In the genomic region with DNA sequence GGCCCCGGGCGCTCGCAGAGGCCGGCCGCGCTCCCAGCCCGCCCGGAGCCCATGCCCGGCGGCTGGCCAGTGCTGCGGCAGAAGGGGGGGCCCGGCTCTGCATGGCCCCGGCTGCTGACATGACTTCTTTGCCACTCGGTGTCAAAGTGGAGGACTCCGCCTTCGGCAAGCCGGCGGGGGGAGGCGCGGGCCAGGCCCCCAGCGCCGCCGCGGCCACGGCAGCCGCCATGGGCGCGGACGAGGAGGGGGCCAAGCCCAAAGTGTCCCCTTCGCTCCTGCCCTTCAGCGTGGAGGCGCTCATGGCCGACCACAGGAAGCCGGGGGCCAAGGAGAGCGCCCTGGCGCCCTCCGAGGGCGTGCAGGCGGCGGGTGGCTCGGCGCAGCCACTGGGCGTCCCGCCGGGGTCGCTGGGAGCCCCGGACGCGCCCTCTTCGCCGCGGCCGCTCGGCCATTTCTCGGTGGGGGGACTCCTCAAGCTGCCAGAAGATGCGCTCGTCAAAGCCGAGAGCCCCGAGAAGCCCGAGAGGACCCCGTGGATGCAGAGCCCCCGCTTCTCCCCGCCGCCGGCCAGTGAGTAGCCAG, we compare ENCODE assay signal across 9 cellular contexts. TPM values are rescaled to one million over a fixed set of nuclear protein-coding genes. Genes with fewer than 3 reads are reported as not detected.
DNase-seq lines count a peak whose midpoint lies in the region; ATAC-seq and TF ChIP-seq lines count a peak whose summit lies in the region.
"Had no signal": no experiment of that assay in that cellular context is flagged by ENCODE, and none has a peak within 500 bp of the region (broad histone marks: within the 10 kb centered on the region; RNA-seq: fewer than 3 reads in every experiment).

No MANE protein-coding gene starts in this region.

- H3K9me3 ChIP-seq in thyroid gland: no peaks in the 10 kb centered on the region

- peaks cover 13 to 29% of the 10 kb centered on the region in 2 donors for H3K4me1 ChIP-seq in thyroid gland

- no peak for TF ChIP-seq CTCF in activated CD8-positive, alpha-beta T cell treated with anti-CD3 and anti-CD28 coated beads for 36 hours (IDR thresholded peaks at IDR 0.05)
- no peak for TF ChIP-seq CTCF in kidney epithelial cell (IDR thresholded peaks at IDR 0.05; ENCODE audit: insufficient read depth, low read length, poor library complexity, severe bottlenecking)
- TF ChIP-seq CTCF in thyroid gland (IDR thresholded peaks at IDR 0.05): no peak

- CTCF ChIA-PET in activated CD8-positive, alpha-beta T cell treated with anti-CD3 and anti-CD28 coated beads for 36 hours (lab: Charles Lee): no interaction called here

- H3K27ac ChIP-seq in thyroid gland: peak overlapping the region; percentile 9 to 50 (median 21)
- H3K27ac ChIP-seq: 22Rv1 had no signal

- H3K27me3 Mint-ChIP-seq in activated CD8-positive, alpha-beta T cell treated with anti-CD3 and anti-CD28 coated beads for 36 hours: peaks cover 78% of the 10 kb centered on the region

- H3K27me3 ChIP-seq in kidney epithelial cell (ENCODE audit: control insufficient read depth, insufficient read depth, low read length) (peaks cover 92% of the 10 kb centered on the region), thyroid gland (peaks cover 39% of the 10 kb centered on the region)

- peaks cover 41% of the 10 kb centered on the region for H3K4me1 Mint-ChIP-seq in activated CD8-positive, alpha-beta T cell treated with anti-CD3 and anti-CD28 coated beads for 36 hours (ENCODE audit: low read depth)

- WGBS in thyroid gland, 2 donors: 0 to 1% methylated on average over 2 to 50 of the region's 65 CpGs

- DNase-seq in DMS 273 (lab: John Stamatoyannopoulos, UW; ENCODE audit: unreplicated experiment): peak; percentile 55
- no peak for DNase-seq in DMS 273 treated with DMSO at 0.1 percent for 48 hours (lab: John Stamatoyannopoulos, UW)
- no peak for DNase-seq in activated CD8-positive, alpha-beta T cell treated with anti-CD3 and anti-CD28 coated beads for 36 hours
- no peak for DNase-seq in kidney epithelial cell (ENCODE audit: low read depth)
- DNase-seq in thyroid gland: no peak
- no peak for DNase-seq in NCI-H1436 treated with DMSO at 0.1 percent for 48 hours (lab: John Stamatoyannopoulos, UW)
- no peak for DNase-seq in OCI-M1 (lab: John Stamatoyannopoulos, UW)

- no peaks in the 10 kb centered on the region for H3K36me3 ChIP-seq in kidney epithelial cell (ENCODE audit: control insufficient read depth, insufficient read depth, low read length)
- no peaks in the 10 kb centered on the region for H3K36me3 ChIP-seq in thyroid gland

- peak; percentile 51 for ATAC-seq in HG03064 (IDR thresholded peaks at IDR 0.05; ENCODE audit: low read depth, unreplicated experiment)
- peak; percentile 21 for ATAC-seq in activated CD8-positive, alpha-beta T cell treated with anti-CD3 and anti-CD28 coated beads for 36 hours

- peaks cover 2% of the 10 kb centered on the region for H3K36me3 Mint-ChIP-seq in activated CD8-positive, alpha-beta T cell treated with anti-CD3 and anti-CD28 coated beads for 36 hours (ENCODE audit: low read depth)

- intact Hi-C loops in activated CD8-positive, alpha-beta T cell treated with anti-CD3 and anti-CD28 coated beads for 36 hours (cut with micrococcal nuclease): loop anchor here (5.0 kb wide), 1 partner anchor 373 kb away; no protein-coding TSS in a partner anchor
- intact Hi-C loops in thyroid gland (cut with DNase I): no loop called here

- H3K27ac Mint-ChIP-seq in activated CD8-positive, alpha-beta T cell treated with anti-CD3 and anti-CD28 coated beads for 36 hours: no peak overlapping the region

- no peak overlapping the region for H3K4me3 Mint-ChIP-seq in activated CD8-positive, alpha-beta T cell treated with anti-CD3 and anti-CD28 coated beads for 36 hours

- peaks cover 2% of the 10 kb centered on the region for H3K9me3 Mint-ChIP-seq in activated CD8-positive, alpha-beta T cell treated with anti-CD3 and anti-CD28 coated beads for 36 hours

- no peak for TF ChIP-seq POLR2A in thyroid gland (IDR thresholded peaks at IDR 0.05)

- POLR2A ChIA-PET in activated CD8-positive, alpha-beta T cell treated with anti-CD3 and anti-CD28 coated beads for 36 hours (lab: Charles Lee): no interaction called here

- H3K4me3 ChIP-seq in kidney epithelial cell (ENCODE audit: low read depth, low read length) (peak overlapping the region; percentile 6), thyroid gland (replicated peaks in 1 of 3) (peak overlapping the region; percentile 45 to 58 (median 53))

RNA-seq across cellular contexts. Expression of gene MSX1, which starts 0.4 kb away (rescaled TPM):
- under 1 TPM; 0.16 to 0.61 TPM for total RNA-seq in activated CD8-positive, alpha-beta T cell treated with anti-CD3 and anti-CD28 coated beads for 36 hours
- total RNA-seq in kidney epithelial cell (1.0 and 1.6 TPM in 2 replicates), thyroid gland (10 to 100 TPM in 3 of 4 donors, 1 to 10 TPM in 1; 5.0 to 20.8 (median 12.9) TPM)
